In the genomic region with DNA sequence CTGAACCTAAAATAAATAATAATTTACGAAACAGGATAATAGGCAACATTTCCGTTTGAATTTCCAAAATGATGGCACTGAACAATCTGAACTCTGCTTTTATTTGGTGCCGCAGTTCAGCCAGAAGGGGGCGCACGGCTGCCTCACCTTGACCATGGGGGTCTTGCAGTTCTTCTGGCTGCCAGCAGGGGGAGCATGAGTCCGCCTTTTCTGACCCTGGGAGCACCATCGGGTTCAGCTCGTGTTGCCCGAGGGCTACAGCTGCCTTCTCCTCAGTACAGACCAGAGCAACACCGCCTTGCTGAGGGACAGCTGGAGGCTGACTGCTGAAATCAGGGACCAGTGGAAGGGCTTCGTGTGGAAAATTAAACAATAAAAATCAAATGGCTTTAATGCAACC, we compare ENCODE assay signal across 8 cellular contexts.
DNase-seq lines count a peak whose midpoint lies in the region; ATAC-seq, FAIRE-seq and TF ChIP-seq lines count a peak whose summit lies in the region.
"Not testable (repeated sequence)": the region's sequence is repeated elsewhere in the genome, so short reads cannot be mapped to it uniquely, and the experiment has no call there.

No MANE protein-coding gene starts in this region.

- CTCF ChIA-PET in A549 (lab: Yijun Ruan, JAX); activated CD4-positive, alpha-beta T cell treated with anti-CD3 and anti-CD28 coated beads for 36 hours (lab: Charles Lee): not testable (repeated sequence)

- no CpG with 5 or more reads among the region's 11 CpGs for WGBS in A549 (ENCODE audit: missing lambda C conversion rate)

- intact Hi-C loops in activated CD4-positive, alpha-beta T cell treated with anti-CD3 and anti-CD28 coated beads for 36 hours (cut with DNase I, micrococcal nuclease) = not testable (repeated sequence)

- H3K9me3 Mint-ChIP-seq in activated CD4-positive, alpha-beta T cell treated with anti-CD3 and anti-CD28 coated beads for 36 hours (ENCODE audit: low read depth) = not testable (repeated sequence)

- H3K36me3 Mint-ChIP-seq in activated CD4-positive, alpha-beta T cell treated with anti-CD3 and anti-CD28 coated beads for 36 hours (ENCODE audit: low read depth) = not testable (repeated sequence)

- not testable (repeated sequence) for H3K4me2 ChIP-seq in A549

- not testable (repeated sequence) for H3K27ac ChIP-seq in A549

- not testable (repeated sequence) for H3K27me3 Mint-ChIP-seq in activated CD4-positive, alpha-beta T cell treated with anti-CD3 and anti-CD28 coated beads for 36 hours

- H3K4me1 ChIP-seq in A549 = not testable (repeated sequence)

- not testable (repeated sequence) for TF ChIP-seq EP300 in A549 (IDR thresholded peaks at IDR 0.05)

- not testable (repeated sequence) for TF ChIP-seq CTCF in A549 (IDR thresholded peaks at IDR 0.05)

- not testable (repeated sequence) for H3K4me1 Mint-ChIP-seq in activated CD4-positive, alpha-beta T cell treated with anti-CD3 and anti-CD28 coated beads for 36 hours

- H3K4me3 Mint-ChIP-seq in activated CD4-positive, alpha-beta T cell treated with anti-CD3 and anti-CD28 coated beads for 36 hours = not testable (repeated sequence)

- H3K4me3 ChIP-seq in A549 = not testable (repeated sequence)

- FAIRE-seq in A549 (lab: Jason Lieb, UNC) = peak; percentile 94

- not testable (repeated sequence) for H3K9me3 ChIP-seq in A549

- not testable (repeated sequence) for DNase-seq in A549 (ENCODE audit: low read depth in 1 of 2, low spot score in 1 of 2); activated CD4-positive, alpha-beta T cell treated with anti-CD3 and anti-CD28 coated beads for 36 hours; left lobe of liver (ENCODE audit: low spot score)

- H3K27ac Mint-ChIP-seq in activated CD4-positive, alpha-beta T cell treated with anti-CD3 and anti-CD28 coated beads for 36 hours = not testable (repeated sequence)

- not testable (repeated sequence) for TF ChIP-seq POLR2A in A549 (IDR thresholded peaks at IDR 0.05; ENCODE audit: low read length)

- ATAC-seq in A549 (peak; percentile 70 to 75; a peak in 5 of 6 replicates), GM19025 (IDR thresholded peaks at IDR 0.05; ENCODE audit: low read depth, unreplicated experiment) (peak; percentile 82), GM21390 (IDR thresholded peaks at IDR 0.05; ENCODE audit: unreplicated experiment) (peak; percentile 96), HG02623 (IDR thresholded peaks at IDR 0.05; ENCODE audit: unreplicated experiment) (peak; percentile 93), HG03045 (IDR thresholded peaks at IDR 0.05; ENCODE audit: unreplicated experiment) (peak; percentile 77), HG03457 (IDR thresholded peaks at IDR 0.05; ENCODE audit: unreplicated experiment) (peak; percentile 95), left lobe of liver (peak; percentile 99)
- peak; percentile 55 for ATAC-seq in activated CD4-positive, alpha-beta T cell treated with anti-CD3 and anti-CD28 coated beads for 36 hours

- TF ChIP-seq RAD21 in A549 (conservative IDR thresholded peaks at IDR 0.05 in 1 of 2, IDR thresholded peaks at IDR 0.05 in 1 of 2) = not testable (repeated sequence)

- POLR2A ChIA-PET in A549 (lab: Yijun Ruan, JAX); activated CD4-positive, alpha-beta T cell treated with anti-CD3 and anti-CD28 coated beads for 36 hours (lab: Charles Lee): not testable (repeated sequence)
